In genomic region chr7:44639701-44640321, GRCh38 we compare ENCODE assay signal across 8 cellular contexts. TPM values are rescaled to one million over a fixed set of nuclear protein-coding genes. Genes with fewer than 3 reads are reported as not detected.
DNase-seq lines count a peak whose midpoint lies in the region; ATAC-seq and TF ChIP-seq lines count a peak whose summit lies in the region.

No MANE protein-coding gene starts in this region.

- H3K36me3 ChIP-seq in HUES64 (ENCODE audit: insufficient read depth, low read length) (no peaks in the 10 kb centered on the region; the same call in 1 of the 2 replicates), heart right ventricle (peaks cover 0 to 8% (median 0%) of the 10 kb centered on the region in 9 donors), prostate gland (no peaks in the 10 kb centered on the region)

- H3K4me3 Mint-ChIP-seq in activated naive CD8-positive, alpha-beta T cell treated with anti-CD3 and anti-CD28 coated beads for 36 hours, result peak overlapping the region; percentile 80

- WGBS in HUES64, result 64% methylated on average over 7 of the region's 8 CpGs
- WGBS in heart right ventricle, 2 donors, result 16 to 18% methylated on average over 8 of the region's 8 CpGs
- 24% methylated on average over 8 of the region's 8 CpGs for WGBS in prostate gland

- no peaks in the 10 kb centered on the region for H3K27me3 Mint-ChIP-seq in activated naive CD8-positive, alpha-beta T cell treated with anti-CD3 and anti-CD28 coated beads for 36 hours

- TF ChIP-seq POLR2A in prostate gland (IDR thresholded peaks at IDR 0.05), result no peak

- H3K27ac ChIP-seq in HUES64 (ENCODE audit: low read depth, low read length), result peak overlapping the region; percentile 50
- H3K27ac ChIP-seq in heart right ventricle, result peak overlapping the region; percentile 66 to 94 (median 81)
- H3K27ac ChIP-seq in prostate gland, result peak overlapping the region in 1 of 2 donors; percentile 58

- H3K9ac ChIP-seq in HUES64 (ENCODE audit: low read depth, low read length), result peak overlapping the region; percentile 50

- H3K9me3 Mint-ChIP-seq in activated naive CD8-positive, alpha-beta T cell treated with anti-CD3 and anti-CD28 coated beads for 36 hours, result no peaks in the 10 kb centered on the region

- H3K9me3 ChIP-seq in HUES64 (ENCODE audit: insufficient read depth, low read depth, low read length) (no peaks in the 10 kb centered on the region), heart right ventricle (no peaks in the 10 kb centered on the region), prostate gland (no peaks in the 10 kb centered on the region)

- peaks cover 14% of the 10 kb centered on the region for H3K36me3 Mint-ChIP-seq in activated naive CD8-positive, alpha-beta T cell treated with anti-CD3 and anti-CD28 coated beads for 36 hours

- TF ChIP-seq CTCF in heart right ventricle (IDR thresholded peaks at IDR 0.05), result no peak
- TF ChIP-seq CTCF in prostate gland (IDR thresholded peaks at IDR 0.05), result no peak

- peaks cover 53% of the 10 kb centered on the region for H3K4me1 Mint-ChIP-seq in activated naive CD8-positive, alpha-beta T cell treated with anti-CD3 and anti-CD28 coated beads for 36 hours

- H3K27ac Mint-ChIP-seq in activated naive CD8-positive, alpha-beta T cell treated with anti-CD3 and anti-CD28 coated beads for 36 hours, result peak overlapping the region; percentile 100

- intact Hi-C loops in heart right ventricle (cut with DNase I) (no loop called here), prostate gland (cut with DNase I) (no loop called here)

- no peaks in the 10 kb centered on the region for H3K27me3 ChIP-seq in HUES64 (ENCODE audit: insufficient read depth, low read length)
- H3K27me3 ChIP-seq in heart right ventricle, result no peaks in the 10 kb centered on the region
- H3K27me3 ChIP-seq in prostate gland (replicated peaks; ENCODE audit: insufficient read depth), result no peaks in the 10 kb centered on the region

- DNase-seq in CD1c-positive myeloid dendritic cell (ENCODE audit: extremely low spot score) (peak; percentile 36), heart right ventricle (peak in 1 of 2 donors; percentile 42), prostate gland (ENCODE audit: low spot score) (peak; percentile 14), UCSD-AML1 (lab: John Stamatoyannopoulos, UW; ENCODE audit: unreplicated experiment) (no peak), activated gamma-delta T cell treated with Interleukin-2 at 50 U/mL for 16 hours (no peak)
- no peak for DNase-seq in activated naive CD8-positive, alpha-beta T cell treated with anti-CD3 and anti-CD28 coated beads for 36 hours

- H3K4me1 ChIP-seq in HUES64 (ENCODE audit: insufficient read depth, low read length) (peaks cover 36% of the 10 kb centered on the region), heart right ventricle (peaks cover 13 to 79% (median 72%) of the 10 kb centered on the region in 9 donors), prostate gland (replicated peaks) (peaks cover 1% of the 10 kb centered on the region)

- H3K4me3 ChIP-seq in HUES64 (ENCODE audit: low read length), result no peak overlapping the region
- no peak overlapping the region for H3K4me3 ChIP-seq in heart right ventricle
- no peak overlapping the region for H3K4me3 ChIP-seq in prostate gland

- peak; percentile 26 to 58 (median 42) for ATAC-seq in heart right ventricle
- ATAC-seq in GM21515 (IDR thresholded peaks at IDR 0.05; ENCODE audit: unreplicated experiment), result no peak

RNA-seq across cellular contexts. Expression of gene OGDH, which starts 33.4 kb away (rescaled TPM):
- 51.1 TPM for polyA plus RNA-seq in HUES64 (2013, experiment 1 of 2)
- polyA plus RNA-seq in HUES64 (2013, experiment 2 of 2), result 51.5 TPM
- total RNA-seq in activated naive CD8-positive, alpha-beta T cell treated with anti-CD3 and anti-CD28 coated beads for 36 hours, result 10 to 100 TPM; 75.8 to 77.9 TPM
- total RNA-seq in heart right ventricle (100 to 1,000 TPM; 500 to 724 (median 679) TPM), prostate gland (10 to 100 TPM; 70.4 to 96.9 TPM)
- polyA plus RNA-seq in heart right ventricle, result 100 to 1,000 TPM; 202 to 421 TPM

RNA-seq across cellular contexts. Expression of gene TMED4, which starts 57.8 kb away (rescaled TPM):
- 39.6 TPM for polyA plus RNA-seq in HUES64 (2013, experiment 1 of 2)
- 45.5 TPM for polyA plus RNA-seq in HUES64 (2013, experiment 2 of 2)
- 10 to 100 TPM; 70.3 to 70.8 TPM for total RNA-seq in activated naive CD8-positive, alpha-beta T cell treated with anti-CD3 and anti-CD28 coated beads for 36 hours
- total RNA-seq in heart right ventricle (10 to 100 TPM; 55.4 to 81.4 (median 69.4) TPM), prostate gland (100 to 1,000 TPM; 227 to 243 TPM)
- 10 to 100 TPM; 42.9 to 45.6 TPM for polyA plus RNA-seq in heart right ventricle

Comparison
In these comparisons a context has a peak if more than half of its experiments do, and no peak if none do; other contexts are left out.
1. DNase-seq: peak in CD1c-positive myeloid dendritic cell (single experiment) and prostate gland (single experiment); none in activated naive CD8-positive, alpha-beta T cell treated with anti-CD3 and anti-CD28 coated beads for 36 hours (single experiment), UCSD-AML1 (single experiment) and activated gamma-delta T cell treated with Interleukin-2 at 50 U/mL for 16 hours (single experiment).
2. RNA of gene OGDH, which starts 33.4 kb away (total RNA-seq): 500 to 724 TPM in heart right ventricle; 70.4 to 96.9 TPM in prostate gland and 75.8 to 77.9 TPM in activated naive CD8-positive, alpha-beta T cell treated with anti-CD3 and anti-CD28 coated beads for 36 hours; every median in the first group is over 4 times any median in the second.